Comparison of ENCODE assay signal across 1 cellular context in the genomic region with DNA sequence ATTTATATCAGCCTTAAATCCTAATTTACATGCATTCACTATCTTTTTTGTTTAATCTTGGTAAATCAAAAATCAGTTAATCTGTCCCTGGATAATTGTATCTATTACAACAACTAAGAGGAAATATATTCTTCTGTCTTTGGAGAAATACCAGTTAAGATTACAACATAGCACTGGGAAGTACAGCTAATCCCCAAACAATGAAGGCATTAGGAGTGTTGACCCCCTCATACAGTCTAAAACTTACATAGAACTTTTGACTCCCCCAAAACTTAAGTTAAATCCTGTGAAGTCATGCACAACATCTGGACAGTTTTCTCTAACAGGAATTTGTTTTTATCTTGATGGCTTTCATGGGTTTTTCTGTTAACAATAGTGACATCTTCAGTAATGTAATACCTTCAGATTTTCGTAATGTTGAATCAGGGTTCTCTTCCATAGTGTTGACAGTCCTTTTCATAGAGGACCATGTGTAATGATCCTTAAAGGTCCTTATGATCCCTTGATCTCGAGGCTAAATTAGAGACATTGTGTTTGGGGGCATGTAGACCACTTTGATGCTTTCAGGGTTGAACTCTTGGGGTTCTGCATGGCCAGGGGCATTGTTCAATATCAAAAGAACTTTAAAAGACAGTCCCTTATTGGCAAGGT.
TF ChIP-seq lines count a peak whose summit lies in the region.

No MANE protein-coding gene starts in this region.

TF ChIP-seq in IMR-90, 13 proteins besides CTCF, POLR2A, EP300 and RAD21:
- TF ChIP-seq MAFK (IDR thresholded peaks at IDR 0.05; ENCODE audit: low read depth, low read length) (no peak), CEBPB (IDR thresholded peaks at IDR 0.05; ENCODE audit: low read depth, low read length) (peak; percentile 40; the same call in 1 of the 2 replicates), CHD1 (IDR thresholded peaks at IDR 0.05; ENCODE audit: low read depth, low read length) (no peak), MXI1 (IDR thresholded peaks at IDR 0.05; ENCODE audit: borderline replicate concordance, low read depth, low read length) (no peak), MAZ (IDR thresholded peaks at IDR 0.05; ENCODE audit: borderline replicate concordance, low read depth, low read length) (no peak)
- TF ChIP-seq, protein P1, sequence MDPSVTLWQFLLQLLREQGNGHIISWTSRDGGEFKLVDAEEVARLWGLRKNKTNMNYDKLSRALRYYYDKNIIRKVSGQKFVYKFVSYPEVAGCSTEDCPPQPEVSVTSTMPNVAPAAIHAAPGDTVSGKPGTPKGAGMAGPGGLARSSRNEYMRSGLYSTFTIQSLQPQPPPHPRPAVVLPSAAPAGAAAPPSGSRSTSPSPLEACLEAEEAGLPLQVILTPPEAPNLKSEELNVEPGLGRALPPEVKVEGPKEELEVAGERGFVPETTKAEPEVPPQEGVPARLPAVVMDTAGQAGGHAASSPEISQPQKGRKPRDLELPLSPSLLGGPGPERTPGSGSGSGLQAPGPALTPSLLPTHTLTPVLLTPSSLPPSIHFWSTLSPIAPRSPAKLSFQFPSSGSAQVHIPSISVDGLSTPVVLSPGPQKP (IDR thresholded peaks at IDR 0.05; ENCODE audit: borderline replicate concordance, low read depth, low read length): no peak
TF ChIP-seq in IMR-90: peak in this region for 1.
